1 cellular context compared by ENCODE assay signal in the genomic region with DNA sequence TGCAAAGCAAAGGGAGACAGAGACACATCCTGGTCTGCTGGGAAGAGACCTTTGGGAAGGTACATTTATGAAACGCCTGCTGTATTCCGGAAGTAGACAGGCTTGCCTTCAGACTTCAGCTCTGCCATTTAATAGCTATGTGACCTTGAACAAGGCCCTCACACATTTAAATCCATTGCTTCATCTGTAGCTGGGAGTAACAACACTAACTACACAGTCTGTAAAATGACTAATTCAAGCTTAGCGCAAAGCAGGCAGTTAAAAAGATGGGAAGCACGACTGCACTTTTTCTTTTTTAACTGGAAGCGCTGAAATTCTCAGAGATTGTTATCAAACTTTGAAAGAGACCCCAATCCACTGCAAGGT.
TF ChIP-seq lines count a peak whose summit lies in the region.

No MANE protein-coding gene starts in this region.

TF ChIP-seq in IMR-90, 13 proteins besides CTCF, POLR2A, EP300 and RAD21:
- TF ChIP-seq ELK1 (IDR thresholded peaks at IDR 0.05; ENCODE audit: borderline replicate concordance, low read depth, low read length) (no peak), CEBPB (IDR thresholded peaks at IDR 0.05; ENCODE audit: low read depth, low read length) (peak; percentile 37; the same call in 1 of the 2 replicates)
